Comparison of ENCODE assay signal across 15 cellular contexts in genomic region chr3:155070932-155071387, GRCh38. TPM values are rescaled to one million over a fixed set of nuclear protein-coding genes. Genes with fewer than 3 reads are reported as not detected.
DNase-seq lines count a peak whose midpoint lies in the region; ATAC-seq and TF ChIP-seq lines count a peak whose summit lies in the region.
"Had no signal": no experiment of that assay in that cellular context is flagged by ENCODE, and none has a peak within 500 bp of the region (broad histone marks: within the 10 kb centered on the region; RNA-seq: fewer than 3 reads in every experiment).

No MANE protein-coding gene starts in this region.

- H3K4me2 ChIP-seq in Loucy (ENCODE audit: low read depth, low read length, poor library complexity, severe bottlenecking), result no peak overlapping the region

- ATAC-seq in left lobe of liver, result peak; percentile 49
- no peak for ATAC-seq in GM19467 (IDR thresholded peaks at IDR 0.05; ENCODE audit: unreplicated experiment)

- no peak for TF ChIP-seq CTCF in Loucy (conservative IDR thresholded peaks at IDR 0.05; ENCODE audit: low read length)

- H3F3A ChIP-seq in Loucy (ENCODE audit: low read depth), result no peaks in the 10 kb centered on the region

- H3K9me3 ChIP-seq in Loucy (ENCODE audit: insufficient read depth, low read depth, low read length), result no peaks in the 10 kb centered on the region

- H3K9me2 ChIP-seq in Loucy (replicated peaks; ENCODE audit: low read depth, low read length), result no peaks in the 10 kb centered on the region

- peaks cover 16% of the 10 kb centered on the region for H3K4me1 ChIP-seq in Loucy (ENCODE audit: insufficient read depth, low read length, poor library complexity, severe bottlenecking)

- H3K79me2 ChIP-seq in Loucy (ENCODE audit: insufficient read depth, low read length), result no peaks in the 10 kb centered on the region

- no peak overlapping the region for H3K4me3 ChIP-seq in Loucy (ENCODE audit: low read length, poor library complexity, severe bottlenecking)
- H3K4me3 ChIP-seq: dorsolateral prefrontal cortex, SK-N-MC had no signal

- no peaks in the 10 kb centered on the region for H3K27me3 ChIP-seq in Loucy (ENCODE audit: insufficient read depth, low read length, poor library complexity, severe bottlenecking)
- H3K27me3 ChIP-seq: dorsolateral prefrontal cortex had no signal

- no peaks in the 10 kb centered on the region for H4K20me1 ChIP-seq in Loucy (ENCODE audit: insufficient read depth, low read length, poor library complexity, severe bottlenecking)

- no peaks in the 10 kb centered on the region for H3K36me3 ChIP-seq in Loucy (ENCODE audit: insufficient read depth, low read length)

- H2AFZ ChIP-seq in Loucy (ENCODE audit: low read length), result 0 out of 2 replicates have a peak overlapping the region, but pooled peaks have one; percentile 7

- H3K9ac ChIP-seq in Loucy (ENCODE audit: low read depth, low read length, poor library complexity, severe bottlenecking), result no peak overlapping the region

- peak; percentile 86 for DNase-seq in AG08396 (ENCODE audit: low spot score)
- peak; percentile 89 for DNase-seq in cerebellar cortex (ENCODE audit: low spot score)
- no peak for DNase-seq in left lobe of liver (ENCODE audit: low spot score)
- no peak for DNase-seq in UCSD-AML1 (lab: John Stamatoyannopoulos, UW; ENCODE audit: unreplicated experiment)
- no peak for DNase-seq in NCI-H526 treated with DMSO at 0.1 percent for 48 hours (lab: John Stamatoyannopoulos, UW)
- DNase-seq in nucleus accumbens (lab: John Stamatoyannopoulos, UW), result no peak
- DNase-seq: activated CD8-positive, alpha-beta memory T cell treated with anti-CD3 and anti-CD28 coated beads, Interleukin-2, amount 50 U/mL, for 4 hours; CD4-positive, alpha-beta T cell; dorsolateral prefrontal cortex; midbrain; NCI-H1930; stimulated activated CD4-positive, alpha-beta T cell treated with anti-CD3 and anti-CD28 coated beads, Interleukin-15, amount 100 ng/mL, for 24 hours had no signal

RNA-seq across cellular contexts. Expression of gene MME, which starts 9.2 kb away (rescaled TPM):
- 66.3 TPM for total RNA-seq in left lobe of liver

Comparison
In these comparisons a context has a peak if more than half of its experiments do, and no peak if none do; other contexts are left out.
1. DNase-seq: peak in AG08396 (single experiment) and cerebellar cortex (single experiment); none in left lobe of liver (single experiment), UCSD-AML1 (single experiment), NCI-H526 treated with DMSO at 0.1 percent for 48 hours (single experiment) and nucleus accumbens (0 of 56).